ENCODE assay signal across 9 cellular contexts in the genomic region with DNA sequence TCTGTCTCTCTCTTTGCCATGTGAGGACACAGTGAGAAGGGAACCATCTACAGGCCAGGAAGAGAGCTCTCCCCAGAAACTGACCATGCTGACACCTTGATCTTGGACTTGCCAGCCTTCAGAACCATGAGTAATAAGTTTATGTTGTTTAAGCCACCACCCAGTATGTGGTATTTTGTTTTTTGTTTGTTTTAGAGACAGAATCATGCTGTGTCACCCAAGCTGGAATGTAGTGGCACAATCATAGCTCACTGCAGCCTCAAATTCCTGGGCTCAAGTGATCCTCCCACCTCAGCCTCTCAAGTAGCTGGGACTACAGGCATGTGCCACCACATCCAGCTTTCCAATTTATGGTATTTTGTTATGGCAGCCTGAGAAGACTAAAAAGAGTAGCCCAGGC. TPM values are rescaled to one million over a fixed set of nuclear protein-coding genes. Genes with fewer than 3 reads are reported as not detected.
"Had no signal": no experiment of that assay in that cellular context is flagged by ENCODE, and none has a peak within 500 bp of the region (broad histone marks: within the 10 kb centered on the region; RNA-seq: fewer than 3 reads in every experiment).

No MANE protein-coding gene starts in this region.

RNA-seq across cellular contexts. Expression of gene TMEM40, which starts 35.7 kb away (rescaled TPM):
- total RNA-seq: activated CD4-positive, alpha-beta T cell treated with anti-CD3 and anti-CD28 coated beads, Interleukin-2, amount 10 ng/mL, durations not matched to agents 24 days and 14 days; activated CD8-positive, alpha-beta memory T cell treated with anti-CD3 and anti-CD28 coated beads for 36 hours; activated CD8-positive, alpha-beta T cell treated with anti-CD3 and anti-CD28 coated beads for 36 hours; activated naive CD8-positive, alpha-beta T cell treated with anti-CD3 and anti-CD28 coated beads for 36 hours; activated T-cell treated with anti-CD3 and anti-CD28 coated beads, Interleukin-2, amount 50 U/mL, for 72 hours; activated T-helper 17 cell treated with anti-CD3 and anti-CD28 coated beads, Interleukin-2, amount 50 U/mL, for 72 hours; chondrocyte; Peyer's patch; SK-MEL-5 had no signal
